ENCODE assay signal across 1 cellular context in the genomic region with DNA sequence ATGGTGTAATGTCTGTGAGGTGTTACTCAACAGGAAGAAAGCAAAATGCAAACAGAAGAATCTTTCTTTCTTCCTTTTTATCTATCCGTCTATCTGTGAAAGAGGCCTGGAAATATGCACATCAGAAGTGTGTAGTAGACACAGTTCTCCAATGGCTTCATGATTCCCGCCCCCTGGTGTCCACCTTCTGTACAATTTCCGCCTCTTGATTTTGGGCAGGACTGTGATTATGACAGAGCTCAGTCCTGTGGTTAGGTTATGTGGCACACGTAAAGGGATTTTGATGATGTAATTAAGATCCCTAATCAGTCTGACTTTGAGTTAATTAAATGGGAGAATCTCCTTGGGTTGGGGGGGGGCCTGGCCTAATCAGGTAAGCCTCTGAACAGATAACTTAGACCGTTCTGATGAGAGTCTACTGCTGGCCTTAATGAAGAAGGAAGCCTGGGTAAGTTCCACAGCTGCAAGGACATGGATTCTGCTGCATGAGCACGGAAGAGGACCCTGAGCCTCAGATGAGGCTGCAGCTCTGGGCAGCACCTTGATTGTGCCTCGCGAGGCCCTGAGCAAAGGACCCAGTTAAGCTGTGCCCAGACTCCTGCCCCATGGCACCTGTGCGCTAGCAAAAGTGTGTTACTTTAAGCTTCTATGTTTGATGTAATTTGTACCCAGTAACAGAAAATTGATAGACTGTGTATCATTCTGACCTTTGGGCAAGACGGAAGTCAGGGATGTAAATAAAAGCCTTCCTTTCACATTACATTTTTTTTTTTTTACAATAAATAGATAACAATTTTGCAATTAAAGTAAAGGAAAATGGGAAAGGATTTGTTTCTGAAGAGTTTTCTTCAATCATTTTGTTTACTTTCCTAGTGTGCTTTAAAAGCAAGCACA.
TF ChIP-seq lines count a peak whose summit lies in the region.

No MANE protein-coding gene starts in this region.

TF ChIP-seq in HCT116, 20 proteins besides CTCF, POLR2A, EP300 and RAD21 (continued from another document):
- TF ChIP-seq ZNF274 (IDR thresholded peaks at IDR 0.05; ENCODE audit: low read depth, low read length), result no peak
- TF ChIP-seq, protein P1, sequence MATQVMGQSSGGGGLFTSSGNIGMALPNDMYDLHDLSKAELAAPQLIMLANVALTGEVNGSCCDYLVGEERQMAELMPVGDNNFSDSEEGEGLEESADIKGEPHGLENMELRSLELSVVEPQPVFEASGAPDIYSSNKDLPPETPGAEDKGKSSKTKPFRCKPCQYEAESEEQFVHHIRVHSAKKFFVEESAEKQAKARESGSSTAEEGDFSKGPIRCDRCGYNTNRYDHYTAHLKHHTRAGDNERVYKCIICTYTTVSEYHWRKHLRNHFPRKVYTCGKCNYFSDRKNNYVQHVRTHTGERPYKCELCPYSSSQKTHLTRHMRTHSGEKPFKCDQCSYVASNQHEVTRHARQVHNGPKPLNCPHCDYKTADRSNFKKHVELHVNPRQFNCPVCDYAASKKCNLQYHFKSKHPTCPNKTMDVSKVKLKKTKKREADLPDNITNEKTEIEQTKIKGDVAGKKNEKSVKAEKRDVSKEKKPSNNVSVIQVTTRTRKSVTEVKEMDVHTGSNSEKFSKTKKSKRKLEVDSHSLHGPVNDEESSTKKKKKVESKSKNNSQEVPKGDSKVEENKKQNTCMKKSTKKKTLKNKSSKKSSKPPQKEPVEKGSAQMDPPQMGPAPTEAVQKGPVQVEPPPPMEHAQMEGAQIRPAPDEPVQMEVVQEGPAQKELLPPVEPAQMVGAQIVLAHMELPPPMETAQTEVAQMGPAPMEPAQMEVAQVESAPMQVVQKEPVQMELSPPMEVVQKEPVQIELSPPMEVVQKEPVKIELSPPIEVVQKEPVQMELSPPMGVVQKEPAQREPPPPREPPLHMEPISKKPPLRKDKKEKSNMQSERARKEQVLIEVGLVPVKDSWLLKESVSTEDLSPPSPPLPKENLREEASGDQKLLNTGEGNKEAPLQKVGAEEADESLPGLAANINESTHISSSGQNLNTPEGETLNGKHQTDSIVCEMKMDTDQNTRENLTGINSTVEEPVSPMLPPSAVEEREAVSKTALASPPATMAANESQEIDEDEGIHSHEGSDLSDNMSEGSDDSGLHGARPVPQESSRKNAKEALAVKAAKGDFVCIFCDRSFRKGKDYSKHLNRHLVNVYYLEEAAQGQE (IDR thresholded peaks at IDR 0.05; ENCODE audit: low read depth), result no peak
- no peak for TF ChIP-seq SIN3A (IDR thresholded peaks at IDR 0.05; ENCODE audit: low read depth)
- no peak for TF ChIP-seq FOSL1 (IDR thresholded peaks at IDR 0.05; ENCODE audit: low read depth)
- TF ChIP-seq EZH2phosphoT487 (IDR thresholded peaks at IDR 0.05; ENCODE audit: borderline replicate concordance), result no peak
- TF ChIP-seq ATF3 (IDR thresholded peaks at IDR 0.05), result no peak
